Comparison of ENCODE assay signal across 14 cellular contexts in the genomic region with DNA sequence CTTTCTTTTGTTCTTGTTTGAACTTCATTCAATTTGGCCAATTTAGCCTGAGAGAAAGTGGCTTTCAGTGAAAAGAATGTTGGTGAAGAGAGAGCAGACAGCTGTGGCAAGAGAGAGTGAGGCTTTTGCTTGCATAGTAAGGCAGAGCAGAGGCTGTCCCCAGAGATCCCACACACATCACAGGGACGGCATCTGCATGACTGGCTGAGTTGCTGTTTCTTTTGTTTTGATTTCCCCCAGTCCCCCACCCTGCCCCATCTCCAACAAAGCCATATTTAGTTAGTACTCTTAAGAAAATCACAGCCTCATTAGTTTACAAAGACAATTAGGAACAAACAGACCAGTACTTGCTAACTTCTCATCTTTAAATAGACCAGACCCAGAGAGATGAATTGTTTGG.
DNase-seq lines count a peak whose midpoint lies in the region; ATAC-seq, FAIRE-seq and TF ChIP-seq lines count a peak whose summit lies in the region.
"Had no signal": no experiment of that assay in that cellular context is flagged by ENCODE, and none has a peak within 500 bp of the region (broad histone marks: within the 10 kb centered on the region; RNA-seq: fewer than 3 reads in every experiment).

No MANE protein-coding gene starts in this region.

- 24% methylated on average over 1 of the region's 1 CpG; no CpG with 5 or more reads in 1 of the 2 experiments for WGBS in H1 (ENCODE audit: extremely low coverage in 1 of 2, insufficient coverage in 1 of 2, insufficient read length in 1 of 2, insufficient replicate concordance in 2 of 2, low coverage in 1 of 2, low lambda C conversion rate in 2 of 2, missing lambda C conversion rate in 1 of 2), 2 experiments

- H2BK12ac ChIP-seq in H1 (ENCODE audit: low read depth, low read length): no peak overlapping the region; the same call in 1 of the 2 replicates

- H3K4me3 ChIP-seq in HUES48 (ENCODE audit: low read depth, low read length) (peak overlapping the region; percentile 22), H1 (ENCODE audit: extremely low read depth in 1 of 4, insufficient read depth in 2 of 4, low read depth in 3 of 4, low read length in 4 of 4) (peak overlapping the region in 1 of 4 experiments; percentile 21; a peak in 1 of 8 replicates)
- H3K4me3 ChIP-seq: BLaER1 treated with 17β-estradiol and CSF1 and Interleukin-3, amounts not matched to agents 10 nM and 100 nM had no signal

- H4K5ac ChIP-seq in H1 (ENCODE audit: insufficient read length, low read depth, low read length): no peak overlapping the region

- H3K4me1 ChIP-seq in HUES48 (ENCODE audit: control insufficient read depth, insufficient read depth, low read length): peaks cover 39% of the 10 kb centered on the region
- H3K4me1 ChIP-seq in H1 (replicated peaks in 1 of 4; ENCODE audit: control insufficient read depth in 3 of 4, insufficient read depth in 4 of 4, low read length in 3 of 4): peaks cover 0 to 10% (median 4%) of the 10 kb centered on the region in 4 experiments; a peak in 4 of 7 replicates

- CTCF ChIA-PET in H1 (lab: Charles Lee; ENCODE audit: partially characterized antibody): interaction anchor here (0.6 to 1.3 kb wide), 3 partner anchors 9 to 266 kb away, joined by 4 to 6 read pairs (median 4); no protein-coding TSS in a partner anchor

- TF ChIP-seq CTCF in H1 (IDR thresholded peaks at IDR 0.05; ENCODE audit: control extremely low read depth in 1 of 3, insufficient read depth in 1 of 3, low read depth in 1 of 3, low read length in 3 of 3): no peak
- TF ChIP-seq CTCF in neural crest cell (conservative IDR thresholded peaks at IDR 0.05): no peak

- POLR2A ChIA-PET in H1 (lab: Charles Lee; ENCODE audit: partially characterized antibody): no interaction called here

- peak overlapping the region; percentile 16; the same call in 1 of the 2 replicates for H3K9ac ChIP-seq in HUES48 (ENCODE audit: low read depth, low read length)
- H3K9ac ChIP-seq in H1 (replicated peaks in 1 of 4; ENCODE audit: extremely low read depth in 1 of 4, low read depth in 3 of 4, low read length in 3 of 4): peak overlapping the region in 1 of 4 experiments; percentile 18; a peak in 1 of 7 replicates

- H3K36me3 ChIP-seq in HUES48 (ENCODE audit: control insufficient read depth, insufficient read depth, low read length): no peaks in the 10 kb centered on the region
- no peaks in the 10 kb centered on the region for H3K36me3 ChIP-seq in H1 (ENCODE audit: control insufficient read depth in 2 of 4, insufficient read depth in 4 of 4, low read length in 3 of 4)
- H3K36me3 ChIP-seq: BLaER1 treated with 17β-estradiol and CSF1 and Interleukin-3, amounts not matched to agents 10 nM and 100 nM had no signal

- H3K56ac ChIP-seq in H1 (replicated peaks; ENCODE audit: insufficient read length, low read depth, low read length): no peak overlapping the region

- H3K4me1 Mint-ChIP-seq in neural crest cell: peaks cover 15% of the 10 kb centered on the region
- H3K4me1 Mint-ChIP-seq: activated naive CD4-positive, alpha-beta T cell treated with anti-CD3 and anti-CD28 coated beads, Interleukin-2, amount 50 U/mL, for 24 hours had no signal

- FAIRE-seq in H1 (lab: Jason Lieb, UNC): peak; percentile 60
- FAIRE-seq in RCC 7860 (lab: Jason Lieb, UNC): no peak
- FAIRE-seq: G401.6 had no signal

- H2BK15ac ChIP-seq in H1 (ENCODE audit: low read length): no peak overlapping the region

- no peaks in the 10 kb centered on the region for H3K27me3 Mint-ChIP-seq in neural crest cell (ENCODE audit: low read depth)
- H3K27me3 Mint-ChIP-seq: activated naive CD4-positive, alpha-beta T cell treated with anti-CD3 and anti-CD28 coated beads, Interleukin-2, amount 50 U/mL, for 24 hours had no signal

- no peaks in the 10 kb centered on the region for H3K36me3 Mint-ChIP-seq in neural crest cell (ENCODE audit: low read depth)
- H3K36me3 Mint-ChIP-seq: activated naive CD4-positive, alpha-beta T cell treated with anti-CD3 and anti-CD28 coated beads, Interleukin-2, amount 50 U/mL, for 24 hours had no signal

- H3K4me3 Mint-ChIP-seq in neural crest cell: no peak overlapping the region
- H3K4me3 Mint-ChIP-seq: activated naive CD4-positive, alpha-beta T cell treated with anti-CD3 and anti-CD28 coated beads, Interleukin-2, amount 50 U/mL, for 24 hours had no signal

- no peaks in the 10 kb centered on the region for H4K20me1 ChIP-seq in H1 (replicated peaks in 1 of 2; ENCODE audit: control insufficient read depth in 1 of 2, insufficient read depth in 2 of 2, low read length in 2 of 2)
- H4K20me1 ChIP-seq: BLaER1 treated with 17β-estradiol and CSF1 and Interleukin-3, amounts not matched to agents 10 nM and 100 nM had no signal

- no peak overlapping the region for H3K18ac ChIP-seq in H1 (ENCODE audit: extremely low read depth, low read length)

- peak; percentile 51 for ATAC-seq in GM18861 (IDR thresholded peaks at IDR 0.05; ENCODE audit: unreplicated experiment)
- no peak for ATAC-seq in HG03139 (IDR thresholded peaks at IDR 0.05; ENCODE audit: unreplicated experiment)
- ATAC-seq in GM19395 (IDR thresholded peaks at IDR 0.05; ENCODE audit: unreplicated experiment): no peak
- ATAC-seq: sciatic nerve had no signal

- peak in 1 of 2 experiments; percentile 70 for DNase-seq in H1 (ENCODE audit: low read depth in 1 of 2, low spot score in 2 of 2)
- no peak for DNase-seq in neural crest cell (ENCODE audit: low read depth, low spot score)
- DNase-seq in RCC 7860 (ENCODE audit: low spot score): no peak
- no peak for DNase-seq in EL
- DNase-seq: central memory CD4-positive, alpha-beta T cell; T1000 had no signal

- no peak overlapping the region for H4K91ac ChIP-seq in H1 (replicated peaks; ENCODE audit: insufficient read length, low read length)

- H4K8ac ChIP-seq in H1 (ENCODE audit: extremely low read depth, insufficient read depth, low read length): no peak overlapping the region

- no peak for TF ChIP-seq POLR2A in H1 (IDR thresholded peaks at IDR 0.05; ENCODE audit: control extremely low read depth in 1 of 2, low read depth in 2 of 2, low read length in 2 of 2)

- H3K79me2 ChIP-seq in H1 (ENCODE audit: control insufficient read depth in 1 of 2, insufficient read depth in 2 of 2, low read length in 2 of 2): no peaks in the 10 kb centered on the region

- no peak overlapping the region for H2BK20ac ChIP-seq in H1 (ENCODE audit: low read length)

- H3K23me2 ChIP-seq in H1 (ENCODE audit: low read depth, low read length): no peaks in the 10 kb centered on the region

- no peak overlapping the region for H3K23ac ChIP-seq in H1 (ENCODE audit: insufficient read length)

- peak overlapping the region; percentile 89 for H3K27ac ChIP-seq in HUES48 (ENCODE audit: low read depth, low read length)
- no peak overlapping the region for H3K27ac ChIP-seq in H1 (ENCODE audit: low read depth, low read length)
- H3K27ac ChIP-seq: BLaER1 treated with 17β-estradiol and CSF1 and Interleukin-3, amounts not matched to agents 10 nM and 100 nM had no signal

- no peak overlapping the region; the same call in 1 of the 2 replicates for H2AFZ ChIP-seq in H1 (ENCODE audit: low read length)

- H3K9me3 ChIP-seq in HUES48 (ENCODE audit: control insufficient read depth, insufficient read depth, low read length) (no peaks in the 10 kb centered on the region), H1 (ENCODE audit: insufficient read depth in 2 of 2, low read depth in 1 of 2, low read length in 1 of 2) (no peaks in the 10 kb centered on the region)
- H3K9me3 ChIP-seq: BLaER1 treated with 17β-estradiol and CSF1 and Interleukin-3, amounts not matched to agents 10 nM and 100 nM had no signal

- H2AK5ac ChIP-seq in H1 (ENCODE audit: low read depth, low read length): no peak overlapping the region

- H3K27ac Mint-ChIP-seq in neural crest cell (ENCODE audit: unreplicated experiment): peak overlapping the region; percentile 81
- H3K27ac Mint-ChIP-seq: activated naive CD4-positive, alpha-beta T cell treated with anti-CD3 and anti-CD28 coated beads, Interleukin-2, amount 50 U/mL, for 24 hours had no signal

- no peak for TF ChIP-seq EP300 in H1 (IDR thresholded peaks at IDR 0.05; ENCODE audit: borderline replicate concordance in 1 of 2, low read depth in 2 of 2, low read length in 2 of 2)

- no peak overlapping the region for H2BK120ac ChIP-seq in H1 (replicated peaks; ENCODE audit: low read depth, low read length)

- H2BK5ac ChIP-seq in H1 (ENCODE audit: low read depth, low read length): peak overlapping the region; percentile 54; the same call in 1 of the 2 replicates

- TF ChIP-seq RAD21 in H1 (IDR thresholded peaks at IDR 0.05 in 1 of 2, conservative IDR thresholded peaks at IDR 0.05 in 1 of 2; ENCODE audit: low read depth in 2 of 2, low read length in 2 of 2): no peak

- peaks cover 3% of the 10 kb centered on the region for H3K9me3 Mint-ChIP-seq in neural crest cell
- H3K9me3 Mint-ChIP-seq: activated naive CD4-positive, alpha-beta T cell treated with anti-CD3 and anti-CD28 coated beads, Interleukin-2, amount 50 U/mL, for 24 hours had no signal

- H3K27me3 ChIP-seq in HUES48 (ENCODE audit: control insufficient read depth, insufficient read depth, low read length) (no peaks in the 10 kb centered on the region), H1 (replicated peaks in 1 of 4; ENCODE audit: control insufficient read depth in 3 of 4, extremely low read depth in 1 of 4, insufficient read depth in 3 of 4, low read length in 3 of 4) (no peaks in the 10 kb centered on the region; a peak in 1 of 7 replicates)
- H3K27me3 ChIP-seq: BLaER1 treated with 17β-estradiol and CSF1 and Interleukin-3, amounts not matched to agents 10 nM and 100 nM had no signal

- H3K4me2 ChIP-seq in H1 (ENCODE audit: insufficient read depth in 1 of 2, low read depth in 2 of 2, low read length in 2 of 2): peak overlapping the region; percentile 12 to 36; a peak in 2 of 4 replicates

- no peak overlapping the region for H3K14ac ChIP-seq in H1 (ENCODE audit: insufficient read length)

- H3K4ac ChIP-seq in H1 (replicated peaks; ENCODE audit: insufficient read length, low read depth, low read length): no peak overlapping the region

- H3K79me1 ChIP-seq in H1 (ENCODE audit: low read depth, low read length): no peaks in the 10 kb centered on the region

TF ChIP-seq in H1, 55 proteins besides CTCF, POLR2A, EP300 and RAD21 (continues in another document):
- TF ChIP-seq HDAC2 (IDR thresholded peaks at IDR 0.05; ENCODE audit: borderline replicate concordance in 1 of 2, low read depth in 2 of 2, low read length in 2 of 2): no peak
- TF ChIP-seq TAF7 (optimal IDR thresholded peaks at IDR 0.05; ENCODE audit: borderline replicate concordance, low read depth, low read length): no peak
- TF ChIP-seq SP4 (IDR thresholded peaks at IDR 0.05; ENCODE audit: low read length): no peak
- TF ChIP-seq KDM5A (IDR thresholded peaks at IDR 0.05; ENCODE audit: low read length): no peak
- no peak for TF ChIP-seq NANOG (IDR thresholded peaks at IDR 0.05; ENCODE audit: insufficient read depth, low read depth, low read length, poor library complexity, severe bottlenecking)
- TF ChIP-seq GABPA (IDR thresholded peaks at IDR 0.05; ENCODE audit: borderline replicate concordance, insufficient read depth, low read length): no peak
- TF ChIP-seq CBX5 (IDR thresholded peaks at IDR 0.05; ENCODE audit: low read depth, low read length): no peak
- no peak for TF ChIP-seq SP1 (IDR thresholded peaks at IDR 0.05; ENCODE audit: low read depth, low read length)
- no peak for TF ChIP-seq FOSL1 (IDR thresholded peaks at IDR 0.05; ENCODE audit: insufficient read depth, low read depth, low read length)
